Comparison of ENCODE assay signal across 1 cellular context in genomic region chr2:73333564-73333963, GRCh38.
TF ChIP-seq lines count a peak whose summit lies in the region.

No MANE protein-coding gene starts in this region.

TF ChIP-seq in HepG2, 621 proteins besides CTCF, POLR2A, EP300 and RAD21:
- peak; percentile 37; the same call in 1 of the 2 replicates for TF ChIP-seq SALL1 (CRISPR knock-in tag; IDR thresholded peaks at IDR 0.05)
- no peak for TF ChIP-seq KMT2B (CRISPR knock-in tag; IDR thresholded peaks at IDR 0.05)
- TF ChIP-seq ZNF468 (CRISPR knock-in tag; IDR thresholded peaks at IDR 0.05): no peak
- no peak for TF ChIP-seq ZFP41 (CRISPR knock-in tag; IDR thresholded peaks at IDR 0.05; ENCODE audit: borderline replicate concordance)
- 0 out of 2 replicates have a peak, but pooled peaks have one; percentile 16 for TF ChIP-seq HDAC1 (CRISPR knock-in tag; IDR thresholded peaks at IDR 0.05)
- TF ChIP-seq ARID5B (CRISPR knock-in tag; IDR thresholded peaks at IDR 0.05): peak; percentile 51; the same call in 1 of the 2 replicates
- TF ChIP-seq ZNF235 (CRISPR knock-in tag; IDR thresholded peaks at IDR 0.05; ENCODE audit: borderline replicate concordance): no peak
- 0 out of 2 replicates have a peak, but pooled peaks have one; percentile 20 for TF ChIP-seq ZBTB7B (CRISPR knock-in tag; IDR thresholded peaks at IDR 0.05)
- no peak for TF ChIP-seq DBP (CRISPR knock-in tag; IDR thresholded peaks at IDR 0.05; ENCODE audit: not compliant biosample characterization)
- TF ChIP-seq ZNF644 (CRISPR knock-in tag; IDR thresholded peaks at IDR 0.05; ENCODE audit: low read depth): peak; percentile 69
- no peak for TF ChIP-seq ZNF543 (CRISPR knock-in tag; IDR thresholded peaks at IDR 0.05)
- 0 out of 2 replicates have a peak, but pooled peaks have one; percentile 34 for TF ChIP-seq PPARG (CRISPR knock-in tag; conservative IDR thresholded peaks at IDR 0.05)
- peak; percentile 22; the same call in 1 of the 2 replicates for TF ChIP-seq FOXA3 (CRISPR knock-in tag; IDR thresholded peaks at IDR 0.05)
- no peak for TF ChIP-seq AGO1 (IDR thresholded peaks at IDR 0.05; ENCODE audit: low read depth, low read length, poor library complexity, severe bottlenecking)
- TF ChIP-seq ZKSCAN5 (CRISPR knock-in tag; IDR thresholded peaks at IDR 0.05): 0 out of 2 replicates have a peak, but pooled peaks have one; percentile 45
- no peak for TF ChIP-seq ZMYM2 (CRISPR knock-in tag; IDR thresholded peaks at IDR 0.05)
- TF ChIP-seq ZNF512 (CRISPR knock-in tag; IDR thresholded peaks at IDR 0.05): no peak
- no peak for TF ChIP-seq HCFC1 (IDR thresholded peaks at IDR 0.05; ENCODE audit: low read depth, low read length)
- no peak for TF ChIP-seq ZBTB14 (CRISPR knock-in tag; IDR thresholded peaks at IDR 0.05)
- TF ChIP-seq YEATS4 (CRISPR knock-in tag; IDR thresholded peaks at IDR 0.05; ENCODE audit: borderline replicate concordance): no peak
- no peak for TF ChIP-seq THAP11 (CRISPR knock-in tag; IDR thresholded peaks at IDR 0.05)
- TF ChIP-seq SRSF4 (IDR thresholded peaks at IDR 0.05; ENCODE audit: low read depth, low read length, poor library complexity, severe bottlenecking): no peak
- peak; percentile 74 for TF ChIP-seq SOX5 (CRISPR knock-in tag; IDR thresholded peaks at IDR 0.05; ENCODE audit: borderline replicate concordance)
- TF ChIP-seq SOX6 (IDR thresholded peaks at IDR 0.05): no peak
- TF ChIP-seq SOX6 (CRISPR knock-in tag; IDR thresholded peaks at IDR 0.05): peak; percentile 87
- peak; percentile 53; the same call in 1 of the 2 replicates for TF ChIP-seq HNF4A (CRISPR knock-in tag; IDR thresholded peaks at IDR 0.05)
- 0 out of 2 replicates have a peak, but pooled peaks have one; percentile 40 for TF ChIP-seq SOX13 (IDR thresholded peaks at IDR 0.05)
- TF ChIP-seq SOX13 (CRISPR knock-in tag; conservative IDR thresholded peaks at IDR 0.05 in 1 of 2, IDR thresholded peaks at IDR 0.05 in 1 of 2): peak in 1 of 2 experiments; percentile 94; a peak in 2 of 4 replicates
